1 cellular context compared by ENCODE assay signal in the genomic region with DNA sequence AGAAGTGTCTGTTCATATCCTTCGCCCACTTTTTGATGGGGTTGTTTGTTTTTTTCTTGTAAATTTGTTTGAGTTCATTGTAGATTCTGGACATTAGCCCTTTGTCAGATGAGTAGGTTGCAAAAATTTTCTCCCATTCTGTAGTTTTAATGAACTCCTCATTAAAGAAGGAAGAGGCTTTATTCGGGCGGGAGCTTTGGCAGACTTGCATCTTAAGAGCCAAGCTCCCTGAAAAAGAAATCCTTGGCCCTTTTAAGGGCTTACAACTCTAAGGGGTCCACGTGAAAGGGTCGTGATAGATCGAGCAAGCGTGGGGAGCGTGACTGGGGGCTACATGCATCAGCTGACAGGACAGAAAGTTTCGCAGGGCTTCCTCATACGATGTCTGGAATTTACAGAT.
A peak's percentile ranks its signal among the peaks of the same experiment; 100 is the strongest.
TF ChIP-seq lines count a peak whose summit lies in the region.

No MANE protein-coding gene starts in this region.

TF ChIP-seq in K562, 482 proteins besides CTCF, POLR2A, EP300 and RAD21:
- TF ChIP-seq, protein P1, sequence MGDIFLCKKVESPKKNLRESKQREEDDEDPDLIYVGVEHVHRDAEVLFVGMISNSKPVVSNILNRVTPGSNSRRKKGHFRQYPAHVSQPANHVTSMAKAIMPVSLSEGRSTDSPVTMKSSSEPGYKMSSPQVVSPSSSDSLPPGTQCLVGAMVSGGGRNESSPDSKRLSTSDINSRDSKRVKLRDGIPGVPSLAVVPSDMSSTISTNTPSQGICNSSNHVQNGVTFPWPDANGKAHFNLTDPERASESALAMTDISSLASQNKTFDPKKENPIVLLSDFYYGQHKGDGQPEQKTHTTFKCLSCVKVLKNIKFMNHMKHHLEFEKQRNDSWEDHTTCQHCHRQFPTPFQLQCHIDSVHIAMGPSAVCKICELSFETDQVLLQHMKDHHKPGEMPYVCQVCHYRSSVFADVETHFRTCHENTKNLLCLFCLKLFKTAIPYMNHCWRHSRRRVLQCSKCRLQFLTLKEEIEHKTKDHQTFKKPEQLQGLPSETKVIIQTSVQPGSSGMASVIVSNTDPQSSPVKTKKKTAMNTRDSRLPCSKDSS (IDR thresholded peaks at IDR 0.05; ENCODE audit: low read depth, partially characterized antibody): peak; percentile 45
- TF ChIP-seq TRIM28 (IDR thresholded peaks at IDR 0.05): peak; percentile 86; the same call in 1 of the 2 replicates
- TF ChIP-seq TRIM24 (IDR thresholded peaks at IDR 0.05): peak; percentile 44 to 66; a peak in 3 of 4 replicates
- TF ChIP-seq, protein P2, sequence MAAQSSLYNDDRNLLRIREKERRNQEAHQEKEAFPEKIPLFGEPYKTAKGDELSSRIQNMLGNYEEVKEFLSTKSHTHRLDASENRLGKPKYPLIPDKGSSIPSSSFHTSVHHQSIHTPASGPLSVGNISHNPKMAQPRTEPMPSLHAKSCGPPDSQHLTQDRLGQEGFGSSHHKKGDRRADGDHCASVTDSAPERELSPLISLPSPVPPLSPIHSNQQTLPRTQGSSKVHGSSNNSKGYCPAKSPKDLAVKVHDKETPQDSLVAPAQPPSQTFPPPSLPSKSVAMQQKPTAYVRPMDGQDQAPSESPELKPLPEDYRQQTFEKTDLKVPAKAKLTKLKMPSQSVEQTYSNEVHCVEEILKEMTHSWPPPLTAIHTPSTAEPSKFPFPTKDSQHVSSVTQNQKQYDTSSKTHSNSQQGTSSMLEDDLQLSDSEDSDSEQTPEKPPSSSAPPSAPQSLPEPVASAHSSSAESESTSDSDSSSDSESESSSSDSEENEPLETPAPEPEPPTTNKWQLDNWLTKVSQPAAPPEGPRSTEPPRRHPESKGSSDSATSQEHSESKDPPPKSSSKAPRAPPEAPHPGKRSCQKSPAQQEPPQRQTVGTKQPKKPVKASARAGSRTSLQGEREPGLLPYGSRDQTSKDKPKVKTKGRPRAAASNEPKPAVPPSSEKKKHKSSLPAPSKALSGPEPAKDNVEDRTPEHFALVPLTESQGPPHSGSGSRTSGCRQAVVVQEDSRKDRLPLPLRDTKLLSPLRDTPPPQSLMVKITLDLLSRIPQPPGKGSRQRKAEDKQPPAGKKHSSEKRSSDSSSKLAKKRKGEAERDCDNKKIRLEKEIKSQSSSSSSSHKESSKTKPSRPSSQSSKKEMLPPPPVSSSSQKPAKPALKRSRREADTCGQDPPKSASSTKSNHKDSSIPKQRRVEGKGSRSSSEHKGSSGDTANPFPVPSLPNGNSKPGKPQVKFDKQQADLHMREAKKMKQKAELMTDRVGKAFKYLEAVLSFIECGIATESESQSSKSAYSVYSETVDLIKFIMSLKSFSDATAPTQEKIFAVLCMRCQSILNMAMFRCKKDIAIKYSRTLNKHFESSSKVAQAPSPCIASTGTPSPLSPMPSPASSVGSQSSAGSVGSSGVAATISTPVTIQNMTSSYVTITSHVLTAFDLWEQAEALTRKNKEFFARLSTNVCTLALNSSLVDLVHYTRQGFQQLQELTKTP (IDR thresholded peaks at IDR 0.05; ENCODE audit: low read depth in 1 of 2, partially characterized antibody in 2 of 2): peak in 1 of 2 experiments; percentile 89
- peak in 1 of 2 experiments; percentile 72; a peak in 1 of 3 replicates for TF ChIP-seq CBX3 (IDR thresholded peaks at IDR 0.05; ENCODE audit: borderline replicate concordance in 1 of 2, low read length in 2 of 2)
- TF ChIP-seq CBX1 (IDR thresholded peaks at IDR 0.05; ENCODE audit: low read depth): peak; percentile 42; the same call in 1 of the 2 replicates
